In the genomic region with DNA sequence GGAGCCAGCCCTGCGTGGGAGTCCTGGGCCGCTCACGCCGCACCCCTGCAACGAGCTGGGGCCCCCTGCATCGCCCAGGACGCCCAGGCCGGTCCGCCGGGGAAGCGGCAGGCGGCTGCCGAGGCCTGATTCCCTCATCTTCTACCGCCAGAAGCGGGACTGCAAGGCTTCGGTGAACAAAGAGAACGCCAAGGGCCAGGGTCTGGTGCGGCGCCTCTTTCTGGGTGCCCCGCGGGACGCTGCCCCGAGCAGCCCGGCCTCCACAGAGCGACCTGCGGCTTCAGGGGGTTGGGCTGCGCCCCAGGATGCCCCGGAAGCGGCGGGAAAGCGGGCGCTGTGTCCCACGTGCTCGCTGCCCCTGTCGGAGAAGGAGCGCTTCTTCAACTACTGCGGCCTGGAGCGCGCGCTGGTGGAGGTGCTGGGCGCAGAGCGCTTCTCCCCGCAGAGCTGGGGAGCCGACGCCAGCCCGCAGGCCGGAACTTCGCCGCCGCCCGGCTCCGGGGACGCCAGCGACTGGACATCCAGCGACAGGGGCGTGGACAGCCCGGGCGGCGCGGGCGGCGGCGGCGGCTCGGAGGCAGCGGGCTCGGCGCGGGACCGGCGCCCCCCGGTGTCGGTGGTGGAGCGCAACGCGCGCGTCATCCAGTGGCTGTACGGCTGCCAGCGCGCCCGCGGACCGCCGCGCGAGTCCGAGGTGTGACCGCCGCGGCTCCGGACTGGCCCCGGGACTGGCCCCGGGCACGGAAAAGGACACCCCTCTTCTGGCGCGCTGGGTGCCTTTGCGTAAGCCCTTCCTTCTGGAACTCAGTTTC, we compare ENCODE assay signal across 1 cellular context.
TF ChIP-seq lines count a peak whose summit lies in the region.

No MANE protein-coding gene starts in this region.

TF ChIP-seq in WTC11, 78 proteins besides CTCF, POLR2A, EP300 and RAD21 (continued from another document):
- TF ChIP-seq, protein P1, sequence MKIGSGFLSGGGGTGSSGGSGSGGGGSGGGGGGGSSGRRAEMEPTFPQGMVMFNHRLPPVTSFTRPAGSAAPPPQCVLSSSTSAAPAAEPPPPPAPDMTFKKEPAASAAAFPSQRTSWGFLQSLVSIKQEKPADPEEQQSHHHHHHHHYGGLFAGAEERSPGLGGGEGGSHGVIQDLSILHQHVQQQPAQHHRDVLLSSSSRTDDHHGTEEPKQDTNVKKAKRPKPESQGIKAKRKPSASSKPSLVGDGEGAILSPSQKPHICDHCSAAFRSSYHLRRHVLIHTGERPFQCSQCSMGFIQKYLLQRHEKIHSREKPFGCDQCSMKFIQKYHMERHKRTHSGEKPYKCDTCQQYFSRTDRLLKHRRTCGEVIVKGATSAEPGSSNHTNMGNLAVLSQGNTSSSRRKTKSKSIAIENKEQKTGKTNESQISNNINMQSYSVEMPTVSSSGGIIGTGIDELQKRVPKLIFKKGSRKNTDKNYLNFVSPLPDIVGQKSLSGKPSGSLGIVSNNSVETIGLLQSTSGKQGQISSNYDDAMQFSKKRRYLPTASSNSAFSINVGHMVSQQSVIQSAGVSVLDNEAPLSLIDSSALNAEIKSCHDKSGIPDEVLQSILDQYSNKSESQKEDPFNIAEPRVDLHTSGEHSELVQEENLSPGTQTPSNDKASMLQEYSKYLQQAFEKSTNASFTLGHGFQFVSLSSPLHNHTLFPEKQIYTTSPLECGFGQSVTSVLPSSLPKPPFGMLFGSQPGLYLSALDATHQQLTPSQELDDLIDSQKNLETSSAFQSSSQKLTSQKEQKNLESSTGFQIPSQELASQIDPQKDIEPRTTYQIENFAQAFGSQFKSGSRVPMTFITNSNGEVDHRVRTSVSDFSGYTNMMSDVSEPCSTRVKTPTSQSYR (CRISPR knock-in tag; IDR thresholded peaks at IDR 0.05) = 0 out of 2 replicates have a peak, but pooled peaks have one; percentile 37
- no peak for TF ChIP-seq ZNF121 (CRISPR knock-in tag; IDR thresholded peaks at IDR 0.05)
- no peak for TF ChIP-seq TEAD4 (CRISPR knock-in tag; IDR thresholded peaks at IDR 0.05)
- TF ChIP-seq, protein P2, sequence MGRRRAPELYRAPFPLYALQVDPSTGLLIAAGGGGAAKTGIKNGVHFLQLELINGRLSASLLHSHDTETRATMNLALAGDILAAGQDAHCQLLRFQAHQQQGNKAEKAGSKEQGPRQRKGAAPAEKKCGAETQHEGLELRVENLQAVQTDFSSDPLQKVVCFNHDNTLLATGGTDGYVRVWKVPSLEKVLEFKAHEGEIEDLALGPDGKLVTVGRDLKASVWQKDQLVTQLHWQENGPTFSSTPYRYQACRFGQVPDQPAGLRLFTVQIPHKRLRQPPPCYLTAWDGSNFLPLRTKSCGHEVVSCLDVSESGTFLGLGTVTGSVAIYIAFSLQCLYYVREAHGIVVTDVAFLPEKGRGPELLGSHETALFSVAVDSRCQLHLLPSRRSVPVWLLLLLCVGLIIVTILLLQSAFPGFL (CRISPR knock-in tag; IDR thresholded peaks at IDR 0.05; ENCODE audit: borderline replicate concordance) = no peak
- no peak for TF ChIP-seq ZNF671 (CRISPR knock-in tag; IDR thresholded peaks at IDR 0.05)
- no peak for TF ChIP-seq NR3C1 (CRISPR knock-in tag; conservative IDR thresholded peaks at IDR 0.05; ENCODE audit: low read depth)
- no peak for TF ChIP-seq SMAD3 (CRISPR knock-in tag; IDR thresholded peaks at IDR 0.05; ENCODE audit: borderline replicate concordance)
- TF ChIP-seq RORB (CRISPR knock-in tag; IDR thresholded peaks at IDR 0.05) = no peak
- TF ChIP-seq ZBTB21 (CRISPR knock-in tag; IDR thresholded peaks at IDR 0.05; ENCODE audit: borderline replicate concordance) = peak; percentile 75; the same call in 1 of the 2 replicates
- peak; percentile 93; the same call in 1 of the 2 replicates for TF ChIP-seq FOXP1 (CRISPR knock-in tag; IDR thresholded peaks at IDR 0.05; ENCODE audit: borderline replicate concordance)
- TF ChIP-seq, protein P3, sequence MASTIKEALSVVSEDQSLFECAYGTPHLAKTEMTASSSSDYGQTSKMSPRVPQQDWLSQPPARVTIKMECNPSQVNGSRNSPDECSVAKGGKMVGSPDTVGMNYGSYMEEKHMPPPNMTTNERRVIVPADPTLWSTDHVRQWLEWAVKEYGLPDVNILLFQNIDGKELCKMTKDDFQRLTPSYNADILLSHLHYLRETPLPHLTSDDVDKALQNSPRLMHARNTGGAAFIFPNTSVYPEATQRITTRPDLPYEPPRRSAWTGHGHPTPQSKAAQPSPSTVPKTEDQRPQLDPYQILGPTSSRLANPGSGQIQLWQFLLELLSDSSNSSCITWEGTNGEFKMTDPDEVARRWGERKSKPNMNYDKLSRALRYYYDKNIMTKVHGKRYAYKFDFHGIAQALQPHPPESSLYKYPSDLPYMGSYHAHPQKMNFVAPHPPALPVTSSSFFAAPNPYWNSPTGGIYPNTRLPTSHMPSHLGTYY (CRISPR knock-in tag; IDR thresholded peaks at IDR 0.05) = no peak
- TF ChIP-seq, protein P4, sequence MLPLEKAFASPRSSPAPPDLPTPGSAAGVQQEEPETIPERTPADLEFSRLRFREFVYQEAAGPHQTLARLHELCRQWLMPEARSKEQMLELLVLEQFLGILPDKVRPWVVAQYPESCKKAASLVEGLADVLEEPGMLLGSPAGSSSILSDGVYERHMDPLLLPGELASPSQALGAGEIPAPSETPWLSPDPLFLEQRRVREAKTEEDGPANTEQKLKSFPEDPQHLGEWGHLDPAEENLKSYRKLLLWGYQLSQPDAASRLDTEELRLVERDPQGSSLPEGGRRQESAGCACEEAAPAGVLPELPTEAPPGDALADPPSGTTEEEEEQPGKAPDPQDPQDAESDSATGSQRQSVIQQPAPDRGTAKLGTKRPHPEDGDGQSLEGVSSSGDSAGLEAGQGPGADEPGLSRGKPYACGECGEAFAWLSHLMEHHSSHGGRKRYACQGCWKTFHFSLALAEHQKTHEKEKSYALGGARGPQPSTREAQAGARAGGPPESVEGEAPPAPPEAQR (CRISPR knock-in tag; IDR thresholded peaks at IDR 0.05) = no peak
- TF ChIP-seq GABPB1 (CRISPR knock-in tag; IDR thresholded peaks at IDR 0.05) = no peak
- TF ChIP-seq, protein P5, sequence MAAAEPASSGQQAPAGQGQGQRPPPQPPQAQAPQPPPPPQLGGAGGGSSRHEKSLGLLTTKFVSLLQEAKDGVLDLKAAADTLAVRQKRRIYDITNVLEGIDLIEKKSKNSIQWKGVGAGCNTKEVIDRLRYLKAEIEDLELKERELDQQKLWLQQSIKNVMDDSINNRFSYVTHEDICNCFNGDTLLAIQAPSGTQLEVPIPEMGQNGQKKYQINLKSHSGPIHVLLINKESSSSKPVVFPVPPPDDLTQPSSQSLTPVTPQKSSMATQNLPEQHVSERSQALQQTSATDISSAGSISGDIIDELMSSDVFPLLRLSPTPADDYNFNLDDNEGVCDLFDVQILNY (CRISPR knock-in tag; IDR thresholded peaks at IDR 0.05) = peak; percentile 95
- TF ChIP-seq ZNF263 (CRISPR knock-in tag; IDR thresholded peaks at IDR 0.05; ENCODE audit: low read depth) = peak; percentile 44; the same call in 1 of the 2 replicates
- TF ChIP-seq NR1H2 (CRISPR knock-in tag; IDR thresholded peaks at IDR 0.05) = no peak
